ENCODE assay signal across 24 cellular contexts in genomic region chr4:169200361-169201030, GRCh38.
DNase-seq lines count a peak whose midpoint lies in the region; ATAC-seq and TF ChIP-seq lines count a peak whose summit lies in the region.
"Had no signal": no experiment of that assay in that cellular context is flagged by ENCODE, and none has a peak within 500 bp of the region (broad histone marks: within the 10 kb centered on the region; RNA-seq: fewer than 3 reads in every experiment).

No MANE protein-coding gene starts in this region.

- H3K36me3 Mint-ChIP-seq in activated T-cell treated with anti-CD3 and anti-CD28 coated beads, Interleukin-2, amount 50 U/mL, for 72 hours (ENCODE audit: insufficient read depth in 2 of 2), result peaks cover under 1 to 2% of the 10 kb centered on the region in 2 donors
- H3K36me3 Mint-ChIP-seq in activated CD4-positive, alpha-beta T cell treated with anti-CD3 and anti-CD28 coated beads for 36 hours (ENCODE audit: low read depth), result no peaks in the 10 kb centered on the region

- peak overlapping the region; percentile 95 for H3K27ac ChIP-seq in ACC112 (ENCODE audit: low read depth, low read length)
- H3K27ac ChIP-seq in SJSA1, result 0 out of 2 replicates have a peak overlapping the region, but pooled peaks have one; percentile 12
- H3K27ac ChIP-seq in fibroblast of lung (ENCODE audit: insufficient read depth, low read length), result peak overlapping the region; percentile 68
- H3K27ac ChIP-seq in muscle layer of duodenum (ENCODE audit: low read length), result peak overlapping the region; percentile 4
- H3K27ac ChIP-seq: KMS-11 had no signal

- H4K20me1 ChIP-seq in fibroblast of lung (ENCODE audit: control insufficient read depth, extremely low read depth, insufficient read depth, low read length), result no peaks in the 10 kb centered on the region

- peaks cover 6% of the 10 kb centered on the region for H3K27me3 Mint-ChIP-seq in activated T-cell treated with anti-CD3 and anti-CD28 coated beads, Interleukin-2, amount 50 U/mL, for 72 hours (ENCODE audit: low read depth)
- peaks cover 3% of the 10 kb centered on the region for H3K27me3 Mint-ChIP-seq in activated CD4-positive, alpha-beta T cell treated with anti-CD3 and anti-CD28 coated beads for 36 hours
- H3K27me3 Mint-ChIP-seq: stimulated activated naive CD8-positive, alpha-beta T cell treated with anti-CD3 and anti-CD28 coated beads, Interleukin-15, amount 100 ng/mL, for 72 hours had no signal

- peaks cover 48% of the 10 kb centered on the region for H3K4me1 ChIP-seq in ACC112 (ENCODE audit: control insufficient read depth, insufficient read depth, low read length, unreplicated experiment)
- peaks cover 23% of the 10 kb centered on the region for H3K4me1 ChIP-seq in SJSA1 (replicated peaks)
- peaks cover 8% of the 10 kb centered on the region for H3K4me1 ChIP-seq in fibroblast of lung (ENCODE audit: control insufficient read depth, extremely low read depth, insufficient read depth, low read length)
- H3K4me1 ChIP-seq in muscle layer of duodenum (ENCODE audit: control insufficient read depth in 1 of 2, insufficient read depth in 2 of 2, low read length in 2 of 2), result peaks cover 0 to 31% of the 10 kb centered on the region in 2 donors

- H3K4me3 ChIP-seq in ACC112 (ENCODE audit: low read depth, low read length) (peak overlapping the region; percentile 23; the same call in 1 of the 2 replicates), SJSA1 (no peak overlapping the region), fibroblast of lung (replicated peaks in 1 of 4; ENCODE audit: control extremely low read depth in 1 of 4, insufficient read depth in 1 of 4, low read depth in 3 of 4, low read length in 4 of 4) (no peak overlapping the region), muscle layer of duodenum (ENCODE audit: low read depth in 1 of 2, low read length in 2 of 2) (no peak overlapping the region)
- H3K4me3 ChIP-seq: hepatocyte had no signal

- no peak overlapping the region for H3K9ac ChIP-seq in fibroblast of lung (ENCODE audit: insufficient read depth, low read length)
- H3K9ac ChIP-seq: KMS-11 had no signal

- H3K4me3 Mint-ChIP-seq in activated T-cell treated with anti-CD3 and anti-CD28 coated beads, Interleukin-2, amount 50 U/mL, for 72 hours, result no peak overlapping the region
- no peak overlapping the region for H3K4me3 Mint-ChIP-seq in activated CD4-positive, alpha-beta T cell treated with anti-CD3 and anti-CD28 coated beads for 36 hours
- H3K4me3 Mint-ChIP-seq: activated T-helper 17 cell treated with anti-CD3 and anti-CD28 coated beads, Interleukin-2, amount 50 U/mL, for 72 hours; stimulated activated naive CD8-positive, alpha-beta T cell treated with anti-CD3 and anti-CD28 coated beads, Interleukin-15, amount 100 ng/mL, for 72 hours; T-helper 17 cell had no signal

- TF ChIP-seq CTCF in fibroblast of lung (conservative IDR thresholded peaks at IDR 0.05 in 1 of 2, IDR thresholded peaks at IDR 0.05 in 1 of 2; ENCODE audit: low read depth in 1 of 2, low read length in 2 of 2), result no peak

- DNase-seq in SJSA1 (ENCODE audit: low read depth in 1 of 2, low spot score in 2 of 2), result no peak
- no peak for DNase-seq in fibroblast of lung (ENCODE audit: low read depth in 2 of 2)
- DNase-seq in activated T-cell treated with anti-CD3 and anti-CD28 coated beads, Interleukin-2, amount 50 U/mL, for 72 hours, result no peak
- DNase-seq in NCI-H2196 (lab: John Stamatoyannopoulos, UW; ENCODE audit: unreplicated experiment), result no peak
- no peak for DNase-seq in UCSD-AML1 (lab: John Stamatoyannopoulos, UW; ENCODE audit: unreplicated experiment)
- DNase-seq in activated CD4-positive, alpha-beta T cell treated with anti-CD3 and anti-CD28 coated beads for 36 hours, result no peak
- DNase-seq: activated CD4-positive, CD25-positive, alpha-beta regulatory T cell; central memory CD4-positive, alpha-beta T cell; effector CD4-positive, alpha-beta T cell; EL; islet precursor cell; NCI-H1048; NCI-H2081; NCI-H510A treated with DMSO at 0.1 percent for 48 hours; occipital lobe; SHP77; stimulated activated CD4-positive, alpha-beta T cell treated with anti-CD3 and anti-CD28 coated beads, Interleukin-1b, Interleukin-23, amount 100 ng/mL, for 48 hours; stimulated activated naive CD8-positive, alpha-beta T cell treated with anti-CD3 and anti-CD28 coated beads, Interleukin-15, amount 100 ng/mL, for 72 hours; T-helper 17 cell had no signal

- H3K27me3 ChIP-seq in ACC112 (ENCODE audit: insufficient read depth, low read length) (no peaks in the 10 kb centered on the region), SJSA1 (replicated peaks) (no peaks in the 10 kb centered on the region), fibroblast of lung (ENCODE audit: control insufficient read depth, insufficient read depth, low read length) (no peaks in the 10 kb centered on the region), muscle layer of duodenum (ENCODE audit: low read depth, low read length) (no peaks in the 10 kb centered on the region)
- H3K27me3 ChIP-seq: hepatocyte had no signal

- no peak for ATAC-seq in activated T-cell treated with anti-CD3 and anti-CD28 coated beads, Interleukin-2, amount 50 U/mL, for 72 hours (replicated peaks in 1 of 2)
- ATAC-seq in activated CD4-positive, alpha-beta T cell treated with anti-CD3 and anti-CD28 coated beads for 36 hours, result no peak
- ATAC-seq: activated T-helper 17 cell treated with anti-CD3 and anti-CD28 coated beads, Interleukin-2, amount 50 U/mL, for 72 hours; stimulated activated naive CD8-positive, alpha-beta T cell treated with anti-CD3 and anti-CD28 coated beads, Interleukin-15, amount 100 ng/mL, for 72 hours; T-helper 17 cell had no signal

- H3K4me2 ChIP-seq in fibroblast of lung (ENCODE audit: extremely low read depth, insufficient read depth, low read length), result peak overlapping the region; percentile 16
- H3K4me2 ChIP-seq: KMS-11 had no signal

- H3K27ac Mint-ChIP-seq in activated T-cell treated with anti-CD3 and anti-CD28 coated beads, Interleukin-2, amount 50 U/mL, for 72 hours, result no peak overlapping the region
- no peak overlapping the region for H3K27ac Mint-ChIP-seq in activated CD4-positive, alpha-beta T cell treated with anti-CD3 and anti-CD28 coated beads for 36 hours
- H3K27ac Mint-ChIP-seq: activated T-helper 17 cell treated with anti-CD3 and anti-CD28 coated beads, Interleukin-2, amount 50 U/mL, for 72 hours; stimulated activated naive CD8-positive, alpha-beta T cell treated with anti-CD3 and anti-CD28 coated beads, Interleukin-15, amount 100 ng/mL, for 72 hours; T-helper 17 cell had no signal

- POLR2A ChIA-PET in activated CD4-positive, alpha-beta T cell treated with anti-CD3 and anti-CD28 coated beads for 36 hours (lab: Charles Lee), result no interaction called here

- H3K9me3 ChIP-seq in SJSA1 (replicated peaks) (no peaks in the 10 kb centered on the region), fibroblast of lung (ENCODE audit: control insufficient read depth, insufficient read depth, low read depth, low read length) (no peaks in the 10 kb centered on the region), muscle layer of duodenum (ENCODE audit: control insufficient read depth in 1 of 2, low read length in 2 of 2) (no peaks in the 10 kb centered on the region)

- no peaks in the 10 kb centered on the region for H3K4me1 Mint-ChIP-seq in activated T-cell treated with anti-CD3 and anti-CD28 coated beads, Interleukin-2, amount 50 U/mL, for 72 hours (ENCODE audit: low read depth)
- H3K4me1 Mint-ChIP-seq in activated CD4-positive, alpha-beta T cell treated with anti-CD3 and anti-CD28 coated beads for 36 hours, result no peaks in the 10 kb centered on the region
- H3K4me1 Mint-ChIP-seq: activated T-helper 17 cell treated with anti-CD3 and anti-CD28 coated beads, Interleukin-2, amount 50 U/mL, for 72 hours; stimulated activated naive CD8-positive, alpha-beta T cell treated with anti-CD3 and anti-CD28 coated beads, Interleukin-15, amount 100 ng/mL, for 72 hours; T-helper 17 cell had no signal

- peaks cover 0 to 3% of the 10 kb centered on the region in 2 donors for H3K9me3 Mint-ChIP-seq in activated T-cell treated with anti-CD3 and anti-CD28 coated beads, Interleukin-2, amount 50 U/mL, for 72 hours
- H3K9me3 Mint-ChIP-seq in activated CD4-positive, alpha-beta T cell treated with anti-CD3 and anti-CD28 coated beads for 36 hours (ENCODE audit: low read depth), result peaks cover under 1% of the 10 kb centered on the region
- H3K9me3 Mint-ChIP-seq: activated T-helper 17 cell treated with anti-CD3 and anti-CD28 coated beads, Interleukin-2, amount 50 U/mL, for 72 hours had no signal

- H2AFZ ChIP-seq in ACC112 (ENCODE audit: low read length, unreplicated experiment) (no peak overlapping the region), fibroblast of lung (ENCODE audit: low read length) (no peak overlapping the region)
- H2AFZ ChIP-seq: hepatocyte had no signal

- CTCF ChIA-PET in activated CD4-positive, alpha-beta T cell treated with anti-CD3 and anti-CD28 coated beads for 36 hours (lab: Charles Lee), result no interaction called here

- H3K79me2 ChIP-seq in ACC112 (ENCODE audit: control insufficient read depth, insufficient read depth, low read length, unreplicated experiment) (peaks cover 79% of the 10 kb centered on the region), fibroblast of lung (ENCODE audit: control insufficient read depth, insufficient read depth, low read length) (peaks cover 27% of the 10 kb centered on the region)

- H3K36me3 ChIP-seq in ACC112 (ENCODE audit: insufficient read depth, low read length) (peaks cover 15% of the 10 kb centered on the region; the same call in 1 of the 2 replicates), SJSA1 (peaks cover 2% of the 10 kb centered on the region), fibroblast of lung (ENCODE audit: control insufficient read depth, insufficient read depth, low read length) (no peaks in the 10 kb centered on the region), muscle layer of duodenum (ENCODE audit: control insufficient read depth in 1 of 2, insufficient read depth in 2 of 2, low read length in 2 of 2) (no peaks in the 10 kb centered on the region)

- intact Hi-C loops in activated CD4-positive, alpha-beta T cell treated with anti-CD3 and anti-CD28 coated beads for 36 hours (cut with DNase I, micrococcal nuclease), result no loop called here

Comparison
In these comparisons a context has a peak if more than half of its experiments do, and no peak if none do; other contexts are left out.
1. H3K27ac ChIP-seq: peak in every context shown above with its lines; median percentile 95 in ACC112; 68 in fibroblast of lung; 12 in SJSA1; 4 in muscle layer of duodenum.